ENCODE assay signal across 8 cellular contexts in genomic region chr1:153985341-153985912, GRCh38. TPM values are rescaled to one million over a fixed set of nuclear protein-coding genes. Genes with fewer than 3 reads are reported as not detected.
DNase-seq lines count a peak whose midpoint lies in the region; ATAC-seq, FAIRE-seq and TF ChIP-seq lines count a peak whose summit lies in the region.

No MANE protein-coding gene starts in this region.

- peak overlapping the region; percentile 83 for H3K4me3 ChIP-seq in choroid plexus epithelial cell (ENCODE audit: low read depth, low read length)

- TF ChIP-seq CTCF in choroid plexus epithelial cell (conservative IDR thresholded peaks at IDR 0.05; ENCODE audit: low read depth, low read length): no peak

- H3K36me3 Mint-ChIP-seq in memory B cell: no peaks in the 10 kb centered on the region

- H3K4me3 Mint-ChIP-seq in memory B cell: peak overlapping the region; percentile 58

- no peak for FAIRE-seq in RCC 7860 (lab: Jason Lieb, UNC)

- H3K27me3 Mint-ChIP-seq in memory B cell: peaks cover 2% of the 10 kb centered on the region

- H3K4me1 Mint-ChIP-seq in memory B cell: peaks cover 17% of the 10 kb centered on the region

- H3K9me3 Mint-ChIP-seq in memory B cell: no peaks in the 10 kb centered on the region

- no peak for ATAC-seq in memory B cell (ENCODE audit: low read depth)
- no peak for ATAC-seq in GM21515 (IDR thresholded peaks at IDR 0.05; ENCODE audit: unreplicated experiment)
- no peak for ATAC-seq in HG03378 (IDR thresholded peaks at IDR 0.05; ENCODE audit: unreplicated experiment)

- H3K27ac ChIP-seq in substantia nigra (ENCODE audit: low read depth, low read length, poor library complexity, severe bottlenecking): peak overlapping the region; percentile 24

- DNase-seq in Daoy (ENCODE audit: low read depth) (peak; percentile 88), RCC 7860 (ENCODE audit: low spot score) (peak; percentile 57), choroid plexus epithelial cell (ENCODE audit: low read depth) (peak; percentile 81), memory B cell (ENCODE audit: low spot score in 2 of 2) (no peak), substantia nigra (lab: John Stamatoyannopoulos, UW) (peak in 7 of 49 donors; percentile 9 to 56 (median 24)), KG1 (lab: John Stamatoyannopoulos, UW) (no peak)

- H3K27ac Mint-ChIP-seq in memory B cell: peak overlapping the region; percentile 15

RNA-seq across cellular contexts. Expression of gene RAB13, which starts 0.7 kb away (rescaled TPM):
- total RNA-seq in Daoy (2014; rRNA removed; shearing (Covaris generic)): 56.3 and 59.5 TPM in 2 replicates

RNA-seq across cellular contexts. Expression of gene RPS27, which starts 5.1 kb away (rescaled TPM):
- 1,654 and 2,786 TPM in 2 replicates for total RNA-seq in Daoy (2014; rRNA removed; shearing (Covaris generic))

RNA-seq across cellular contexts. Expression of gene JTB, which starts 8.0 kb away (rescaled TPM):
- total RNA-seq in Daoy (2014; rRNA removed; shearing (Covaris generic)): 216 and 291 TPM in 2 replicates

RNA-seq across cellular contexts. Expression of gene CREB3L4, which starts 17.7 kb away (rescaled TPM):
- 3.5 and 5.0 TPM in 2 replicates for total RNA-seq in Daoy (2014; rRNA removed; shearing (Covaris generic))

RNA-seq across cellular contexts. Expression of gene SLC39A1, which starts 22.1 kb away (rescaled TPM):
- total RNA-seq in Daoy (2014; rRNA removed; shearing (Covaris generic)): 127 and 130 TPM in 2 replicates

Comparison
In these comparisons a context has a peak if more than half of its experiments do, and no peak if none do; other contexts are left out.
1. DNase-seq: peak in Daoy (single experiment), RCC 7860 (single experiment) and choroid plexus epithelial cell (single experiment); none in memory B cell (0 of 2) and KG1 (single experiment).